Comparison of ENCODE assay signal across 14 cellular contexts in genomic region chr2:37776487-37776886, GRCh38.
DNase-seq lines count a peak whose midpoint lies in the region; ATAC-seq, FAIRE-seq and TF ChIP-seq lines count a peak whose summit lies in the region.
"Had no signal": no experiment of that assay in that cellular context is flagged by ENCODE, and none has a peak within 500 bp of the region (broad histone marks: within the 10 kb centered on the region; RNA-seq: fewer than 3 reads in every experiment).

No MANE protein-coding gene starts in this region.

- H3K27ac ChIP-seq in PC-3 (ENCODE audit: low read length) (peak overlapping the region; percentile 37), endothelial cell of umbilical vein (ENCODE audit: insufficient read depth, low read depth, low read length) (peak overlapping the region; percentile 65), Peyer's patch (peak overlapping the region in 1 of 4 donors; percentile 45)
- H3K27ac ChIP-seq: parathyroid adenoma had no signal

- peak overlapping the region in 1 of 3 experiments; percentile 11 for H3K4me3 Mint-ChIP-seq in nephron
- H3K4me3 Mint-ChIP-seq: activated naive CD4-positive, alpha-beta T cell treated with anti-CD3 and anti-CD28 coated beads, Interleukin-2, amount 10 ng/mL, durations not matched to agents 7 days and 5 days had no signal

- no peaks in the 10 kb centered on the region for H3K36me3 Mint-ChIP-seq in nephron (ENCODE audit: low read depth)

- H3K4me3 ChIP-seq in AG10803 (ENCODE audit: low read length) (no peak overlapping the region), PC-3 (ENCODE audit: low read length) (no peak overlapping the region), endothelial cell of umbilical vein (replicated peaks in 1 of 3; ENCODE audit: insufficient read depth in 1 of 3, low read depth in 1 of 3, low read length in 3 of 3) (no peak overlapping the region), Peyer's patch (no peak overlapping the region)

- H4K20me1 ChIP-seq in PC-3 (ENCODE audit: low read length) (no peaks in the 10 kb centered on the region), endothelial cell of umbilical vein (replicated peaks; ENCODE audit: control insufficient read depth, extremely low read depth, insufficient read depth, low read length) (no peaks in the 10 kb centered on the region)

- H3K79me2 ChIP-seq in PC-3 (ENCODE audit: low read length) (no peaks in the 10 kb centered on the region), endothelial cell of umbilical vein (ENCODE audit: control insufficient read depth, insufficient read depth, low read length) (no peaks in the 10 kb centered on the region)
- H3K79me2 ChIP-seq: parathyroid adenoma had no signal

- H3K4me1 ChIP-seq in PC-3 (ENCODE audit: insufficient read depth, low read length), result peaks cover 52% of the 10 kb centered on the region
- peaks cover 41% of the 10 kb centered on the region for H3K4me1 ChIP-seq in endothelial cell of umbilical vein (ENCODE audit: control insufficient read depth, extremely low read depth, insufficient read depth, low read length)
- H3K4me1 ChIP-seq in Peyer's patch, result peaks cover 0 to 9% (median 0%) of the 10 kb centered on the region in 4 donors
- H3K4me1 ChIP-seq: parathyroid adenoma had no signal

- H3K36me3 ChIP-seq in PC-3 (ENCODE audit: low read depth, low read length) (no peaks in the 10 kb centered on the region), endothelial cell of umbilical vein (ENCODE audit: control insufficient read depth in 2 of 2, extremely low read depth in 1 of 2, insufficient read depth in 2 of 2, low read length in 2 of 2) (no peaks in the 10 kb centered on the region), Peyer's patch (no peaks in the 10 kb centered on the region)

- peak overlapping the region; percentile 95 to 98 (median 95) for H3K27ac Mint-ChIP-seq in nephron
- H3K27ac Mint-ChIP-seq: activated naive CD4-positive, alpha-beta T cell treated with anti-CD3 and anti-CD28 coated beads, Interleukin-2, amount 10 ng/mL, durations not matched to agents 7 days and 5 days had no signal

- CTCF ChIA-PET in PC-3 (lab: Charles Lee), result no interaction called here
- CTCF ChIA-PET in endothelial cell of umbilical vein (lab: Charles Lee), result interaction anchor here (0.6 to 1.6 kb wide), 11 partner anchors 8 to 362 kb away, joined by 3 to 5 read pairs (median 4); no protein-coding TSS in a partner anchor

- H3F3A ChIP-seq in PC-3 (ENCODE audit: low read length, unreplicated experiment), result no peaks in the 10 kb centered on the region

- no peaks in the 10 kb centered on the region for H3K9me1 ChIP-seq in endothelial cell of umbilical vein (replicated peaks; ENCODE audit: control insufficient read depth, extremely low read depth, insufficient read depth, low read length)

- no TSS peak for BruUV-seq in PC-3 (replicated peaks; lab: Mats Ljungman, UMichigan)
- no TSS peak for BruUV-seq in endothelial cell of umbilical vein (replicated peaks; lab: Mats Ljungman, UMichigan)

- POLR2A ChIA-PET in PC-3 (lab: Charles Lee; ENCODE audit: unreplicated experiment) (interaction anchor here (0.7 kb wide), 1 partner anchor 11 kb away, joined by 4 read pairs; no protein-coding TSS in a partner anchor), endothelial cell of umbilical vein (lab: Charles Lee) (no interaction called here)

- intact Hi-C loops in PC-3 (cut with micrococcal nuclease), result no loop called here
- intact Hi-C loops in endothelial cell of umbilical vein (cut with micrococcal nuclease), result loop anchor here (5.0 kb wide), 1 partner anchor 104 kb away; the partner anchor contains the start of gene CDC42EP3

- ATAC-seq in PC-3, result peak; percentile 62
- no peak for ATAC-seq in GM19467 (IDR thresholded peaks at IDR 0.05; ENCODE audit: unreplicated experiment)
- ATAC-seq: HepG2 had no signal

- H3K4me1 Mint-ChIP-seq in nephron, result peaks cover 100% of the 10 kb centered on the region
- H3K4me1 Mint-ChIP-seq: activated naive CD4-positive, alpha-beta T cell treated with anti-CD3 and anti-CD28 coated beads, Interleukin-2, amount 10 ng/mL, durations not matched to agents 7 days and 5 days had no signal

- H3K27me3 Mint-ChIP-seq in nephron (ENCODE audit: low read depth), result peaks cover 15% of the 10 kb centered on the region

- H3K9ac ChIP-seq in PC-3 (ENCODE audit: low read length) (no peak overlapping the region), endothelial cell of umbilical vein (replicated peaks; ENCODE audit: extremely low read depth, insufficient read depth, low read length) (peak overlapping the region; percentile 19)
- H3K9ac ChIP-seq: parathyroid adenoma had no signal

- peak; percentile 86 for FAIRE-seq in endothelial cell of umbilical vein (lab: Jason Lieb, UNC)
- FAIRE-seq: HepG2 had no signal

- no peaks in the 10 kb centered on the region for H3K27me3 ChIP-seq in PC-3 (ENCODE audit: low read length)
- H3K27me3 ChIP-seq in endothelial cell of umbilical vein (ENCODE audit: control insufficient read depth in 2 of 2, insufficient read depth in 2 of 2, low read length in 2 of 2), result no peaks in the 10 kb centered on the region
- H3K27me3 ChIP-seq in Peyer's patch, result no peaks in the 10 kb centered on the region

- H3K9me3 ChIP-seq in PC-3 (ENCODE audit: low read length) (no peaks in the 10 kb centered on the region), endothelial cell of umbilical vein (replicated peaks; ENCODE audit: control insufficient read depth, insufficient read depth, low read length) (no peaks in the 10 kb centered on the region), Peyer's patch (no peaks in the 10 kb centered on the region)

- dilution Hi-C loops in endothelial cell of umbilical vein (cut with MboI; ENCODE audit: extremely low pct_ligation_motif_present, low sequenced_read_pairs), result no loop called here

- TF ChIP-seq POLR2A in endothelial cell of umbilical vein (IDR thresholded peaks at IDR 0.05; ENCODE audit: low read depth, low read length), result no peak
- TF ChIP-seq POLR2A in Peyer's patch (IDR thresholded peaks at IDR 0.05), result no peak

- TF ChIP-seq CTCF in AG10803 (conservative IDR thresholded peaks at IDR 0.05; ENCODE audit: low read length) (no peak), PC-3 (conservative IDR thresholded peaks at IDR 0.05; ENCODE audit: low read depth, low read length) (no peak), endothelial cell of umbilical vein (IDR thresholded peaks at IDR 0.05; ENCODE audit: extremely low read depth in 1 of 2, insufficient read depth in 1 of 2, low read depth in 1 of 2, low read length in 2 of 2) (no peak), nephron (IDR thresholded peaks at IDR 0.05; ENCODE audit: unreplicated experiment in 3 of 3) (no peak), Peyer's patch (IDR thresholded peaks at IDR 0.05) (no peak)

- DNase-seq in AG10803 (ENCODE audit: low read depth) (peak; percentile 95), PC-3 (peak; percentile 88), endothelial cell of umbilical vein (ENCODE audit: low read depth, low spot score) (peak; percentile 58), NCI-H2081 treated with DMSO at 0.1 percent for 48 hours (lab: John Stamatoyannopoulos, UW) (no peak), NOMO-1 treated with dmso at 0.1 percent for 144 hours (lab: John Stamatoyannopoulos, UW; ENCODE audit: unreplicated experiment) (no peak), Peyer's patch (no peak)
- DNase-seq: activated naive CD4-positive, alpha-beta T cell treated with anti-CD3 and anti-CD28 coated beads, Interleukin-2, amount 10 ng/mL, durations not matched to agents 7 days and 5 days; C1 segment of cervical spinal cord; head of caudate nucleus; NCI-H524 treated with DMSO at 0.1 percent for 48 hours had no signal

- H3K9me3 Mint-ChIP-seq in nephron, result no peaks in the 10 kb centered on the region

- H2AFZ ChIP-seq in PC-3 (ENCODE audit: low read length) (0 out of 2 replicates have a peak overlapping the region, but pooled peaks have one; percentile 42), endothelial cell of umbilical vein (ENCODE audit: low read depth, low read length) (no peak overlapping the region)
- H2AFZ ChIP-seq: parathyroid adenoma had no signal

- peak overlapping the region; percentile 21 for H3K4me2 ChIP-seq in PC-3 (ENCODE audit: low read length)
- H3K4me2 ChIP-seq in endothelial cell of umbilical vein (ENCODE audit: insufficient read depth, low read length), result no peak overlapping the region

- no peaks in the 10 kb centered on the region for H3K9me2 ChIP-seq in PC-3 (replicated peaks; ENCODE audit: low read length)

TF ChIP-seq in endothelial cell of umbilical vein, 7 proteins besides CTCF, POLR2A, EP300 and RAD21:
- TF ChIP-seq GATA2 (IDR thresholded peaks at IDR 0.05; ENCODE audit: insufficient read depth, insufficient read length, low read depth, low read length) (peak; percentile 15), POLR2AphosphoS5 (IDR thresholded peaks at IDR 0.05; ENCODE audit: insufficient read depth, low read depth, low read length) (no peak), MYC (IDR thresholded peaks at IDR 0.05; ENCODE audit: low read depth, low read length) (no peak), FOS (IDR thresholded peaks at IDR 0.05; ENCODE audit: borderline replicate concordance, insufficient read depth, low read length) (peak; percentile 80), JUN (IDR thresholded peaks at IDR 0.05; ENCODE audit: borderline replicate concordance, insufficient read depth, insufficient read length, low read depth) (no peak)

Comparison
In these comparisons a context has a peak if more than half of its experiments do, and no peak if none do; other contexts are left out.
1. DNase-seq: peak in AG10803 (single experiment), PC-3 (single experiment) and endothelial cell of umbilical vein (single experiment); none in NCI-H2081 treated with DMSO at 0.1 percent for 48 hours (single experiment), NOMO-1 treated with dmso at 0.1 percent for 144 hours (single experiment) and Peyer's patch (0 of 3).